8 cellular contexts compared by ENCODE assay signal in genomic region chr4:54233697-54234496, GRCh38. TPM values are rescaled to one million over a fixed set of nuclear protein-coding genes. Genes with fewer than 3 reads are reported as not detected.
DNase-seq lines count a peak whose midpoint lies in the region; ATAC-seq, FAIRE-seq and TF ChIP-seq lines count a peak whose summit lies in the region.

No MANE protein-coding gene starts in this region.

- H2AK5ac ChIP-seq in H1 (ENCODE audit: low read depth, low read length), result no peak overlapping the region
- H2AK5ac ChIP-seq in mesenchymal stem cell (ENCODE audit: low read length, severe bottlenecking), result no peak overlapping the region

- no peak overlapping the region for H3K56ac ChIP-seq in H1 (replicated peaks; ENCODE audit: insufficient read length, low read depth, low read length)

- no peaks in the 10 kb centered on the region for H3K9me3 Mint-ChIP-seq in activated CD8-positive, alpha-beta T cell treated with anti-CD3 and anti-CD28 coated beads, Interleukin-2, amount 10 ng/mL, durations not matched to agents 7 days and 5 days (ENCODE audit: insufficient read depth)

- H3K4ac ChIP-seq in H1 (replicated peaks; ENCODE audit: insufficient read length, low read depth, low read length) (no peak overlapping the region), mesenchymal stem cell (ENCODE audit: low read depth in 1 of 2, low read length in 2 of 2) (peak overlapping the region; percentile 81 to 89)

- no peak overlapping the region for H2BK20ac ChIP-seq in H1 (ENCODE audit: low read length)

- H3K4me1 ChIP-seq in H1 (replicated peaks in 1 of 4; ENCODE audit: control insufficient read depth in 3 of 4, insufficient read depth in 4 of 4, low read length in 3 of 4), result peaks cover 0 to 20% (median 13%) of the 10 kb centered on the region in 4 experiments; a peak in 6 of 7 replicates
- H3K4me1 ChIP-seq in mesenchymal stem cell (ENCODE audit: control insufficient read depth, insufficient read depth, low read depth, low read length), result peaks cover 37% of the 10 kb centered on the region

- H2BK5ac ChIP-seq in H1 (ENCODE audit: low read depth, low read length), result no peak overlapping the region
- H2BK5ac ChIP-seq in mesenchymal stem cell (ENCODE audit: low read depth, low read length, poor library complexity, severe bottlenecking), result no peak overlapping the region

- H3K27me3 Mint-ChIP-seq in activated CD8-positive, alpha-beta T cell treated with anti-CD3 and anti-CD28 coated beads, Interleukin-2, amount 10 ng/mL, durations not matched to agents 7 days and 5 days (ENCODE audit: low read depth), result peaks cover 39% of the 10 kb centered on the region

- no peak overlapping the region for H2BK12ac ChIP-seq in H1 (ENCODE audit: low read depth, low read length)
- peak overlapping the region in 1 of 2 experiments; percentile 89 for H2BK12ac ChIP-seq in mesenchymal stem cell (ENCODE audit: low read length in 2 of 2)

- H3K79me2 ChIP-seq in H1 (ENCODE audit: control insufficient read depth in 1 of 2, insufficient read depth in 2 of 2, low read length in 2 of 2), result no peaks in the 10 kb centered on the region

- no peaks in the 10 kb centered on the region for H3K79me1 ChIP-seq in H1 (ENCODE audit: low read depth, low read length)
- no peaks in the 10 kb centered on the region for H3K79me1 ChIP-seq in mesenchymal stem cell (replicated peaks; ENCODE audit: low read length, poor library complexity, severe bottlenecking)

- peak; percentile 73 for DNase-seq in AG04450 (ENCODE audit: low read depth, low spot score)
- DNase-seq in NCI-H748 (lab: John Stamatoyannopoulos, UW; ENCODE audit: unreplicated experiment), result peak; percentile 77
- peak; percentile 75 for DNase-seq in activated CD8-positive, alpha-beta T cell treated with anti-CD3 and anti-CD28 coated beads, Interleukin-2, amount 10 ng/mL, durations not matched to agents 7 days and 5 days
- DNase-seq in H1 (ENCODE audit: low read depth in 1 of 2, low spot score in 2 of 2), result peak in 1 of 2 experiments; percentile 84
- DNase-seq in mesenchymal stem cell, result peak; percentile 85
- peak; percentile 24 for DNase-seq in stimulated activated CD8-positive, alpha-beta memory T cell treated with anti-CD3 and anti-CD28 coated beads, Interleukin-12 subunit alpha, Interleukin-12 subunit beta, amount 100 ng/mL, for 24 hours (ENCODE audit: extremely low read depth)

- FAIRE-seq in H1 (lab: Jason Lieb, UNC), result peak; percentile 13

- ATAC-seq in GM18867 (IDR thresholded peaks at IDR 0.05; ENCODE audit: unreplicated experiment) (peak; percentile 70), HG03175 (IDR thresholded peaks at IDR 0.05; ENCODE audit: unreplicated experiment) (peak; percentile 61)
- ATAC-seq in activated CD8-positive, alpha-beta T cell treated with anti-CD3 and anti-CD28 coated beads, Interleukin-2, amount 10 ng/mL, durations not matched to agents 7 days and 5 days, result peak; percentile 43

- no peaks in the 10 kb centered on the region for H3K36me3 ChIP-seq in H1 (ENCODE audit: control insufficient read depth in 2 of 4, insufficient read depth in 4 of 4, low read length in 3 of 4)
- H3K36me3 ChIP-seq in mesenchymal stem cell (ENCODE audit: control insufficient read depth in 1 of 2, insufficient read depth in 2 of 2, low read depth in 1 of 2, low read length in 2 of 2), result peaks cover 0 to 45% of the 10 kb centered on the region in 2 experiments

- H4K20me1 ChIP-seq in H1 (replicated peaks in 1 of 2; ENCODE audit: control insufficient read depth in 1 of 2, insufficient read depth in 2 of 2, low read length in 2 of 2), result peaks cover 5 to 10% of the 10 kb centered on the region in 2 experiments

- CTCF ChIA-PET in AG04450 (lab: Charles Lee), result interaction anchor here (0.6 to 3.7 kb wide), 93 partner anchors 8 to 1858 kb away, joined by 3 to 45 read pairs (median 4); partner anchors contain the start of genes FIP1L1 and SCFD2
- CTCF ChIA-PET in activated CD8-positive, alpha-beta T cell treated with anti-CD3 and anti-CD28 coated beads, Interleukin-2, amount 10 ng/mL, durations not matched to agents 7 days and 5 days (lab: Charles Lee), result interaction anchor here (0.6 to 4.7 kb wide), 51 partner anchors 11 to 1858 kb away, joined by 3 to 87 read pairs (median 4); partner anchors contain the start of genes CHIC2, FIP1L1 and GSX2
- CTCF ChIA-PET in H1 (lab: Charles Lee; ENCODE audit: partially characterized antibody), result interaction anchor here (0.5 to 5.3 kb wide), 81 partner anchors 8 to 1998 kb away, joined by 3 to 65 read pairs (median 4); partner anchors contain the start of gene GSX2

- H3K27me3 ChIP-seq in AG04450 (ENCODE audit: control insufficient read depth, insufficient read depth, low read length) (no peaks in the 10 kb centered on the region), H1 (replicated peaks in 1 of 4; ENCODE audit: control insufficient read depth in 3 of 4, extremely low read depth in 1 of 4, insufficient read depth in 3 of 4, low read length in 3 of 4) (peaks cover 32 to 50% (median 46%) of the 10 kb centered on the region in 4 experiments), mesenchymal stem cell (ENCODE audit: control insufficient read depth in 1 of 2, insufficient read depth in 1 of 2, low read length in 2 of 2) (peaks cover 0 to 38% of the 10 kb centered on the region in 2 experiments)

- H3K14ac ChIP-seq in H1 (ENCODE audit: insufficient read length) (no peak overlapping the region), mesenchymal stem cell (ENCODE audit: low read length in 2 of 2) (peak overlapping the region; percentile 68 to 71)

- H2BK120ac ChIP-seq in H1 (replicated peaks; ENCODE audit: low read depth, low read length) (no peak overlapping the region), mesenchymal stem cell (ENCODE audit: low read depth, low read length) (peak overlapping the region; percentile 68)

- no peak overlapping the region for H3K27ac Mint-ChIP-seq in activated CD8-positive, alpha-beta T cell treated with anti-CD3 and anti-CD28 coated beads, Interleukin-2, amount 10 ng/mL, durations not matched to agents 7 days and 5 days

- H2BK15ac ChIP-seq in H1 (ENCODE audit: low read length), result no peak overlapping the region
- peak overlapping the region; percentile 48 for H2BK15ac ChIP-seq in mesenchymal stem cell (ENCODE audit: low read depth, poor library complexity, severe bottlenecking)

- no peak overlapping the region for H3K18ac ChIP-seq in H1 (ENCODE audit: extremely low read depth, low read length)
- H3K18ac ChIP-seq in mesenchymal stem cell (ENCODE audit: low read depth in 1 of 2, low read length in 2 of 2), result peak overlapping the region; percentile 94 to 97

- no peak for TF ChIP-seq POLR2A in H1 (IDR thresholded peaks at IDR 0.05; ENCODE audit: control extremely low read depth in 1 of 2, low read depth in 2 of 2, low read length in 2 of 2)

- no peak overlapping the region for H4K91ac ChIP-seq in H1 (replicated peaks; ENCODE audit: insufficient read length, low read length)
- peak overlapping the region; percentile 90 for H4K91ac ChIP-seq in mesenchymal stem cell (ENCODE audit: low read length)

- H3K4me3 ChIP-seq in AG04450 (ENCODE audit: low read depth, low read length) (peak overlapping the region; percentile 97), H1 (ENCODE audit: extremely low read depth in 1 of 4, insufficient read depth in 2 of 4, low read depth in 3 of 4, low read length in 4 of 4) (peak overlapping the region; percentile 51 to 85 (median 66)), mesenchymal stem cell (ENCODE audit: insufficient read depth in 1 of 2, low read depth in 1 of 2, low read length in 2 of 2) (peak overlapping the region; percentile 51 to 93)

- peak; percentile 85 for TF ChIP-seq CTCF in AG04450 (IDR thresholded peaks at IDR 0.05; ENCODE audit: low read depth, low read length)
- peak in 2 of 3 experiments; percentile 79; a peak in 3 of 4 replicates for TF ChIP-seq CTCF in H1 (IDR thresholded peaks at IDR 0.05; ENCODE audit: control extremely low read depth in 1 of 3, insufficient read depth in 1 of 3, low read depth in 1 of 3, low read length in 3 of 3)

- H3K4me1 Mint-ChIP-seq in activated CD8-positive, alpha-beta T cell treated with anti-CD3 and anti-CD28 coated beads, Interleukin-2, amount 10 ng/mL, durations not matched to agents 7 days and 5 days (ENCODE audit: low read depth), result peaks cover 26% of the 10 kb centered on the region

- TF ChIP-seq RAD21 in H1 (IDR thresholded peaks at IDR 0.05 in 1 of 2, conservative IDR thresholded peaks at IDR 0.05 in 1 of 2; ENCODE audit: low read depth in 2 of 2, low read length in 2 of 2), result peak; percentile 91 to 92

- POLR2A ChIA-PET in AG04450 (lab: Yijun Ruan, JAX), result interaction anchor here (0.6 to 3.7 kb wide), 5 partner anchors 9 to 1230 kb away, joined by 3 to 14 read pairs (median 4); no protein-coding TSS in a partner anchor
- POLR2A ChIA-PET in activated CD8-positive, alpha-beta T cell treated with anti-CD3 and anti-CD28 coated beads, Interleukin-2, amount 10 ng/mL, durations not matched to agents 7 days and 5 days (lab: Charles Lee), result no interaction called here
- POLR2A ChIA-PET in H1 (lab: Charles Lee; ENCODE audit: partially characterized antibody), result interaction anchor here (0.9 kb wide), 1 partner anchor 125 kb away, joined by 4 read pairs; no protein-coding TSS in a partner anchor

- peaks cover 25% of the 10 kb centered on the region; the same call in 1 of the 2 replicates for H3K23me2 ChIP-seq in H1 (ENCODE audit: low read depth, low read length)

- H3K4me2 ChIP-seq in H1 (ENCODE audit: insufficient read depth in 1 of 2, low read depth in 2 of 2, low read length in 2 of 2) (peak overlapping the region; percentile 67 to 93), mesenchymal stem cell (ENCODE audit: low read length, poor library complexity, severe bottlenecking) (peak overlapping the region; percentile 100)

- no peak overlapping the region for H3K23ac ChIP-seq in H1 (ENCODE audit: insufficient read length)
- peak overlapping the region in 1 of 2 experiments; percentile 92 for H3K23ac ChIP-seq in mesenchymal stem cell (ENCODE audit: low read length in 2 of 2)

- H3K4me3 Mint-ChIP-seq in activated CD8-positive, alpha-beta T cell treated with anti-CD3 and anti-CD28 coated beads, Interleukin-2, amount 10 ng/mL, durations not matched to agents 7 days and 5 days, result peak overlapping the region; percentile 65

- H2AFZ ChIP-seq in H1 (ENCODE audit: low read length) (no peak overlapping the region), mesenchymal stem cell (ENCODE audit: low read depth, low read length) (no peak overlapping the region)

- H4K8ac ChIP-seq in H1 (ENCODE audit: extremely low read depth, insufficient read depth, low read length), result peak overlapping the region; percentile 63; the same call in 1 of the 2 replicates
- peak overlapping the region; percentile 93 for H4K8ac ChIP-seq in mesenchymal stem cell (ENCODE audit: low read length)

- peaks cover 3% of the 10 kb centered on the region for H3K36me3 Mint-ChIP-seq in activated CD8-positive, alpha-beta T cell treated with anti-CD3 and anti-CD28 coated beads, Interleukin-2, amount 10 ng/mL, durations not matched to agents 7 days and 5 days (ENCODE audit: low read depth)

- peaks cover 21% of the 10 kb centered on the region for H3K9me3 ChIP-seq in AG04450 (ENCODE audit: control insufficient read depth, insufficient read depth, low read length)
- H3K9me3 ChIP-seq in H1 (ENCODE audit: insufficient read depth in 2 of 2, low read depth in 1 of 2, low read length in 1 of 2), result peaks cover 0 to 5% of the 10 kb centered on the region in 2 experiments; a peak in 1 of 4 replicates
- H3K9me3 ChIP-seq in mesenchymal stem cell (ENCODE audit: control insufficient read depth, low read length), result no peaks in the 10 kb centered on the region

- H4K5ac ChIP-seq in H1 (ENCODE audit: insufficient read length, low read depth, low read length), result no peak overlapping the region

- TF ChIP-seq EP300 in H1 (IDR thresholded peaks at IDR 0.05; ENCODE audit: borderline replicate concordance in 1 of 2, low read depth in 2 of 2, low read length in 2 of 2), result no peak

- H3K27ac ChIP-seq in AG04450 (ENCODE audit: low read depth, low read length) (peak overlapping the region; percentile 73), H1 (ENCODE audit: low read depth, low read length) (no peak overlapping the region), mesenchymal stem cell (ENCODE audit: low read length, poor library complexity, severe bottlenecking) (no peak overlapping the region)

- H3K9ac ChIP-seq in H1 (replicated peaks in 1 of 4; ENCODE audit: extremely low read depth in 1 of 4, low read depth in 3 of 4, low read length in 3 of 4), result no peak overlapping the region
- H3K9ac ChIP-seq in mesenchymal stem cell (ENCODE audit: low read length), result peak overlapping the region; percentile 99

- 3% methylated on average over 63 of the region's 67 CpGs; no CpG with 5 or more reads in 1 of the 2 experiments for WGBS in H1 (ENCODE audit: extremely low coverage in 1 of 2, insufficient coverage in 1 of 2, insufficient read length in 1 of 2, insufficient replicate concordance in 2 of 2, low coverage in 1 of 2, low lambda C conversion rate in 2 of 2, missing lambda C conversion rate in 1 of 2), 2 experiments
- under 1% methylated on average over 52 of the region's 67 CpGs for WGBS in mesenchymal stem cell

RNA-seq across cellular contexts. Expression of gene PDGFRA, which starts 4.8 kb away (rescaled TPM):
- 380 and 464 TPM in 2 replicates for polyA plus RNA-seq in AG04450 (2011; rRNA removed)
- 547 and 747 TPM in 2 replicates for polyA minus RNA-seq in AG04450 (2011; rRNA and poly(A)+ RNA removed)
- not detected for total RNA-seq in activated CD8-positive, alpha-beta T cell treated with anti-CD3 and anti-CD28 coated beads, Interleukin-2, amount 10 ng/mL, durations not matched to agents 7 days and 5 days
- 3.4 and 3.7 TPM in 2 replicates for total RNA-seq in H1 (2021; fragmentation: NEBNext Ultra II Directional; extraction: Animal tissue kit (Norgen Biotek cat#: 25700))
- 0.91 and 1.4 TPM in 2 replicates for polyA plus RNA-seq in H1 (2011; rRNA removed)
- 1.2 TPM for polyA plus RNA-seq in H1 (2011; cell fraction: cytosol; rRNA removed)
- 1.1 TPM for polyA plus RNA-seq in H1 (2011; cell fraction: nucleus; rRNA removed)
- 1.1 to 1.9 TPM (median 1.5 TPM) in 4 replicates for polyA plus RNA-seq in H1 (2012, experiment 1 of 2)
- polyA plus RNA-seq in H1 (2012, experiment 2 of 2), result 0.56 TPM
- 3.1 TPM for polyA plus RNA-seq in H1 (2013, experiment 1 of 2)
- 3.9 TPM for polyA plus RNA-seq in H1 (2013, experiment 2 of 2)
- polyA minus RNA-seq in H1 (2011; rRNA and poly(A)+ RNA removed), result 2.0 and 3.8 TPM in 2 replicates
- not detected for polyA minus RNA-seq in H1 (2011; cell fraction: cytosol; rRNA and poly(A)+ RNA removed)
- 1.9 TPM for polyA minus RNA-seq in H1 (2011; cell fraction: nucleus; rRNA and poly(A)+ RNA removed)
- 343 TPM for polyA plus RNA-seq in mesenchymal stem cell (2013, experiment 1 of 2)
- 347 TPM for polyA plus RNA-seq in mesenchymal stem cell (2013, experiment 2 of 2)
